8 cellular contexts compared by ENCODE assay signal in genomic region chr18:22169889-22170420, GRCh38. TPM values are rescaled to one million over a fixed set of nuclear protein-coding genes. Genes with fewer than 3 reads are reported as not detected.
DNase-seq lines count a peak whose midpoint lies in the region; ATAC-seq and TF ChIP-seq lines count a peak whose summit lies in the region.

No MANE protein-coding gene starts in this region.

- H3K27ac Mint-ChIP-seq in Calu3 (ENCODE audit: unreplicated experiment), result peak overlapping the region; percentile 94

- DNase-seq in Calu3, result no peak
- DNase-seq in spleen, result peak; percentile 80
- no peak for DNase-seq in stimulated activated CD4-positive, alpha-beta T cell treated with anti-CD3 and anti-CD28 coated beads, Interleukin-2, amount 100 ng/mL, for 24 hours

- WGBS in adipose tissue, 3 donors, result 0 to 1% (median 0%) methylated on average over 48 to 49 of the region's 49 CpGs
- 1 to 10% (median 1%) methylated on average over 35 to 49 of the region's 49 CpGs for WGBS in spleen, 5 donors

- H3K36me3 Mint-ChIP-seq in Calu3 (ENCODE audit: insufficient read depth, unreplicated experiment), result peaks cover 97% of the 10 kb centered on the region

- H3K4me1 ChIP-seq in iPS-15b (ENCODE audit: control insufficient read depth, insufficient read depth, low read length), result peaks cover 4% of the 10 kb centered on the region
- peaks cover 3 to 59% (median 37%) of the 10 kb centered on the region in 6 donors for H3K4me1 ChIP-seq in spleen

- ATAC-seq in HG03432 (IDR thresholded peaks at IDR 0.05; ENCODE audit: unreplicated experiment), result peak; percentile 32
- ATAC-seq in GM21619 (IDR thresholded peaks at IDR 0.05; ENCODE audit: unreplicated experiment), result no peak
- ATAC-seq in HG02852 (IDR thresholded peaks at IDR 0.05; ENCODE audit: unreplicated experiment), result no peak

- peaks cover 8% of the 10 kb centered on the region for H3K4me1 Mint-ChIP-seq in Calu3 (ENCODE audit: low read depth, unreplicated experiment)

- BruUV-seq in Calu3 (replicated peaks; lab: Mats Ljungman, UMichigan), result TSS peak; percentile 38

- H3K9me3 ChIP-seq in iPS-15b (ENCODE audit: control insufficient read depth, insufficient read depth, low read length) (no peaks in the 10 kb centered on the region), spleen (no peaks in the 10 kb centered on the region)

- H3K4me3 Mint-ChIP-seq in Calu3 (ENCODE audit: low read depth, unreplicated experiment), result peak overlapping the region; percentile 98

- intact Hi-C loops in Calu3 (cut with micrococcal nuclease; ENCODE audit: unreplicated experiment) (loop anchor here (2.0 to 5.0 kb wide), 5 partner anchors 13 to 258 kb away; no protein-coding TSS in a partner anchor), spleen (cut with DNase I; ENCODE audit: low total_unique reads) (loop anchor here (10.0 kb wide), 2 partner anchors 145 to 385 kb away; no protein-coding TSS in a partner anchor)

- CTCF ChIA-PET in Calu3 (lab: Charles Lee), result interaction anchor here (0.6 to 1.2 kb wide), 5 partner anchors 9 to 404 kb away, joined by 3 to 5 read pairs (median 4); no protein-coding TSS in a partner anchor

- TF ChIP-seq CTCF in Calu3 (IDR thresholded peaks at IDR 0.05; ENCODE audit: unreplicated experiment), result no peak
- no peak for TF ChIP-seq CTCF in spleen (IDR thresholded peaks at IDR 0.05 in 8 of 11, conservative IDR thresholded peaks at IDR 0.05 in 3 of 11)

- H3K4me3 ChIP-seq in iPS-15b (ENCODE audit: low read depth, low read length), result peak overlapping the region; percentile 53
- H3K4me3 ChIP-seq in spleen, result peak overlapping the region; percentile 44 to 86 (median 64)

- H3K36me3 ChIP-seq in iPS-15b (ENCODE audit: control insufficient read depth, insufficient read depth, low read length) (no peaks in the 10 kb centered on the region), spleen (peaks cover 0 to 21% (median 0%) of the 10 kb centered on the region in 6 donors)

- no peak for TF ChIP-seq POLR2A in spleen (IDR thresholded peaks at IDR 0.05)

- H3K9me3 Mint-ChIP-seq in Calu3 (ENCODE audit: low read depth, unreplicated experiment), result no peaks in the 10 kb centered on the region

- peaks cover 19% of the 10 kb centered on the region for H3K27me3 Mint-ChIP-seq in Calu3 (ENCODE audit: unreplicated experiment)

- H3K27me3 ChIP-seq in iPS-15b (ENCODE audit: control insufficient read depth, insufficient read depth, low read length), result peaks cover 91% of the 10 kb centered on the region
- peaks cover 5 to 100% (median 75%) of the 10 kb centered on the region in 7 donors for H3K27me3 ChIP-seq in spleen (replicated peaks in 1 of 7)

- peak overlapping the region; percentile 90 for H3K27ac ChIP-seq in adipose tissue (ENCODE audit: low read depth, low read length)
- peak overlapping the region; percentile 77 to 93 (median 90) for H3K27ac ChIP-seq in spleen

- no peak overlapping the region for H3K9ac ChIP-seq in iPS-15b (ENCODE audit: low read depth, low read length)

RNA-seq across cellular contexts. Expression of gene GATA6, which starts 0.6 kb away (rescaled TPM):
- total RNA-seq in Calu3 (2022) (54.6 and 58.4 TPM in 2 replicates), spleen (10 to 100 TPM; 27.4 to 65.3 (median 42.3) TPM)
- polyA plus RNA-seq in adipose tissue (10 to 100 TPM; 11.4 to 30.5 (median 21.4) TPM), spleen (10 to 100 TPM in 1 of 3 donors, 1 to 10 TPM in 2; 4.2 to 14.8 (median 4.9) TPM)
